In the genomic region with DNA sequence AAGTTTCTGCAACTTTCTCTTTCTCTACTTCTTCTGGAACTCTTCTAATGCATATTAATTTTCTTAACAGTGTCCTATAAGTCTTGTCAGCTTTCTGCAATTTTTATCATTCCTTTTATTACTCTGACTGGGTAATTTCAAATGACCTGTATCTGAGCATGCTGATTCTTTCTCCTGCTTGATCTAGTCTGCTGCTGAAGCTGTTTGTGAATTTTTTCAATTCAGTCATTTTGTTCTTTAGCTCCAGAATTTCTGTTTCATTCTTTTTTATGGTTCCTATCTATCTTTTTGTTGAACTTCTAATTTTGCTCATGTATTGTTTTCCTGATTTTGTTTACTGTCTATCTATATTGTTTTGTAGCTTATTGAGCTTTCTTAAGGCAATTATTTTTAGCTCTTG, we compare ENCODE assay signal across 38 cellular contexts. TPM values are rescaled to one million over a fixed set of nuclear protein-coding genes. Genes with fewer than 3 reads are reported as not detected.
"Had no signal": no experiment of that assay in that cellular context is flagged by ENCODE, and none has a peak within 500 bp of the region (broad histone marks: within the 10 kb centered on the region; RNA-seq: fewer than 3 reads in every experiment).

No MANE protein-coding gene starts in this region.

- H3K4me3 Mint-ChIP-seq: activated CD4-positive, alpha-beta memory T cell treated with anti-CD3 and anti-CD28 coated beads, Interleukin-2, amount 10 ng/mL, durations not matched to agents 7 days and 5 days; activated CD4-positive, alpha-beta T cell treated with anti-CD3 and anti-CD28 coated beads for 36 hours; activated CD8-positive, alpha-beta memory T cell treated with anti-CD3 and anti-CD28 coated beads, Interleukin-2, amount 10 ng/mL, durations not matched to agents 7 days and 5 days; activated CD8-positive, alpha-beta T cell treated with anti-CD3 and anti-CD28 coated beads, Interleukin-2, amount 10 ng/mL, durations not matched to agents 7 days and 5 days; activated naive CD4-positive, alpha-beta T cell treated with anti-CD3 and anti-CD28 coated beads for 36 hours; activated naive CD8-positive, alpha-beta T cell treated with anti-CD3 and anti-CD28 coated beads for 36 hours; activated T-cell treated with anti-CD3 and anti-CD28 coated beads, Interleukin-2, amount 50 U/mL, for 4 hours; T-helper 1 cell treated with Interleukin-12 subunit alpha and Interleukin-12 subunit beta and Interleukin-4 antibody, amounts not matched to agents 30 μg/mL and 1 μg/mL, for 36 hours; T-helper 2 cell treated with Interferon-gamma antibody and Interleukin-4, amounts not matched to agents 5 μg/mL and 100 μg/mL, for 36 hours had no signal

- H3K4me1 Mint-ChIP-seq: activated CD4-positive, alpha-beta memory T cell treated with anti-CD3 and anti-CD28 coated beads, Interleukin-2, amount 10 ng/mL, durations not matched to agents 7 days and 5 days; activated CD4-positive, alpha-beta T cell treated with anti-CD3 and anti-CD28 coated beads for 36 hours; activated CD8-positive, alpha-beta memory T cell treated with anti-CD3 and anti-CD28 coated beads, Interleukin-2, amount 10 ng/mL, durations not matched to agents 7 days and 5 days; activated naive CD8-positive, alpha-beta T cell treated with anti-CD3 and anti-CD28 coated beads for 36 hours had no signal

- DNase-seq: activated CD4-positive, alpha-beta memory T cell treated with anti-CD3 and anti-CD28 coated beads, Interleukin-2, amount 10 ng/mL, durations not matched to agents 7 days and 5 days; activated CD4-positive, alpha-beta T cell treated with anti-CD3 and anti-CD28 coated beads for 1 hour; activated CD4-positive, alpha-beta T cell treated with anti-CD3 and anti-CD28 coated beads for 36 hours; activated CD4-positive, alpha-beta T cell treated with anti-CD3 and anti-CD28 coated beads for 48 hours; activated CD4-positive, alpha-beta T cell treated with anti-CD3 and anti-CD28 coated beads, Interleukin-2, amount 50 U/mL, for 1 hour; activated CD4-positive, alpha-beta T cell treated with anti-CD3 and anti-CD28 coated beads, Interleukin-2, amount 50 U/mL, for 48 hours; activated CD4-positive, CD25-positive, alpha-beta regulatory T cell; activated CD8-positive, alpha-beta memory T cell treated with anti-CD3 and anti-CD28 coated beads for 24 hours; activated CD8-positive, alpha-beta memory T cell treated with anti-CD3 and anti-CD28 coated beads, Interleukin-2, amount 10 ng/mL, durations not matched to agents 7 days and 5 days; activated CD8-positive, alpha-beta memory T cell treated with anti-CD3 and anti-CD28 coated beads, Interleukin-2, amount 50 U/mL, for 48 hours; activated CD8-positive, alpha-beta T cell treated with anti-CD3 and anti-CD28 coated beads, Interleukin-2, amount 10 ng/mL, durations not matched to agents 7 days and 5 days; activated effector memory CD4-positive, alpha-beta T cell treated with Interleukin-2 at 50 U/mL for 16 hours; activated gamma-delta T cell; activated naive CD4-positive, alpha-beta T cell treated with anti-CD3 and anti-CD28 coated beads for 36 hours; activated naive CD4-positive, alpha-beta T cell treated with anti-CD3 and anti-CD28 coated beads, Interleukin-2, amount 50 U/mL, for 16 hours; activated naive CD8-positive, alpha-beta T cell treated with anti-CD3 and anti-CD28 coated beads for 36 hours; activated T-cell treated with anti-CD3 and anti-CD28 coated beads, Interleukin-2, amount 50 U/mL, for 1 hour; activated T-cell treated with anti-CD3 and anti-CD28 coated beads, Interleukin-2, amount 50 U/mL, for 4 hours; adrenal gland; amniotic stem cell; aorta; body of pancreas; brain microvascular endothelial cell; central memory CD4-positive, alpha-beta T cell; T-helper 1 cell; T-helper 2 cell; T-helper 9 cell had no signal

- H3K27me3 Mint-ChIP-seq: activated naive CD8-positive, alpha-beta T cell treated with anti-CD3 and anti-CD28 coated beads for 36 hours had no signal

- H3K9me3 ChIP-seq: adrenal gland had no signal

- H3K27ac Mint-ChIP-seq: activated CD4-positive, alpha-beta memory T cell treated with anti-CD3 and anti-CD28 coated beads, Interleukin-2, amount 10 ng/mL, durations not matched to agents 7 days and 5 days; activated CD4-positive, alpha-beta T cell treated with anti-CD3 and anti-CD28 coated beads for 36 hours; activated CD8-positive, alpha-beta memory T cell treated with anti-CD3 and anti-CD28 coated beads, Interleukin-2, amount 10 ng/mL, durations not matched to agents 7 days and 5 days; activated CD8-positive, alpha-beta T cell treated with anti-CD3 and anti-CD28 coated beads, Interleukin-2, amount 10 ng/mL, durations not matched to agents 7 days and 5 days; activated naive CD4-positive, alpha-beta T cell treated with anti-CD3 and anti-CD28 coated beads for 36 hours; activated naive CD4-positive, alpha-beta T cell treated with anti-CD3 and anti-CD28 coated beads, Interleukin-2, amount 50 U/mL, for 72 hours; activated naive CD8-positive, alpha-beta T cell treated with anti-CD3 and anti-CD28 coated beads for 36 hours; activated T-helper 2 cell treated with anti-CD3 and anti-CD28 coated beads, Interferon-gamma antibody, Interleukin-2, Interleukin-4, amounts not matched to agents 10 μg/mL and 5 μg/mL and 100 μg/mL, durations not matched to agents 14 hours and 24 hours and 36 hours; T-helper 1 cell treated with Interleukin-12 subunit alpha and Interleukin-12 subunit beta and Interleukin-4 antibody, amounts not matched to agents 30 μg/mL and 1 μg/mL, for 36 hours; T-helper 2 cell treated with Interferon-gamma antibody and Interleukin-4, amounts not matched to agents 5 μg/mL and 100 μg/mL, for 36 hours had no signal

- H3K27me3 ChIP-seq: adrenal gland, body of pancreas, brain microvascular endothelial cell, breast epithelium had no signal

- FAIRE-seq: astrocyte, colon, TTC549 had no signal

- H3K36me3 ChIP-seq: adrenal gland, brain microvascular endothelial cell, breast epithelium had no signal

- H3K4me1 ChIP-seq: adrenal gland, breast epithelium had no signal

- H3K27ac ChIP-seq: adrenal gland, body of pancreas, brain microvascular endothelial cell, breast epithelium, coronary artery had no signal

- ATAC-seq: activated CD4-positive, alpha-beta T cell treated with anti-CD3 and anti-CD28 coated beads for 36 hours; activated CD4-positive, CD25-positive, alpha-beta regulatory T cell treated with anti-CD3 and anti-CD28 coated beads, Interleukin-2, amount 50 U/mL, for 24 hours; activated CD8-positive, alpha-beta memory T cell treated with anti-CD3 and anti-CD28 coated beads, Interleukin-2, amount 10 ng/mL, durations not matched to agents 7 days and 5 days; activated CD8-positive, alpha-beta T cell treated with anti-CD3 and anti-CD28 coated beads, Interleukin-2, amount 10 ng/mL, durations not matched to agents 7 days and 5 days; activated naive CD4-positive, alpha-beta T cell treated with anti-CD3 and anti-CD28 coated beads, Interleukin-2, amount 50 U/mL, for 72 hours; activated T-cell treated with anti-CD3 and anti-CD28 coated beads, Interleukin-2, amount 50 U/mL, for 4 hours; body of pancreas had no signal

- H3K4me3 ChIP-seq: adrenal gland, body of pancreas, breast epithelium, coronary artery had no signal

RNA-seq across cellular contexts. Expression of a gene that starts 1.5 kb away (rescaled TPM):
- total RNA-seq: activated CD4-positive, alpha-beta memory T cell treated with anti-CD3 and anti-CD28 coated beads, Interleukin-2, amount 10 ng/mL, durations not matched to agents 7 days and 5 days; activated CD4-positive, alpha-beta T cell treated with anti-CD3 and anti-CD28 coated beads for 36 hours; activated naive CD4-positive, alpha-beta T cell treated with anti-CD3 and anti-CD28 coated beads for 36 hours; activated naive CD8-positive, alpha-beta T cell treated with anti-CD3 and anti-CD28 coated beads for 36 hours; activated T-helper 2 cell treated with anti-CD3 and anti-CD28 coated beads, Interferon-gamma antibody, Interleukin-2, Interleukin-4, amounts not matched to agents 10 μg/mL and 5 μg/mL and 100 μg/mL, durations not matched to agents 14 hours and 24 hours and 36 hours; astrocyte had no signal

RNA-seq across cellular contexts. Expression of a gene that starts 40.1 kb away (rescaled TPM):
- total RNA-seq: activated CD4-positive, alpha-beta memory T cell treated with anti-CD3 and anti-CD28 coated beads, Interleukin-2, amount 10 ng/mL, durations not matched to agents 7 days and 5 days; activated CD4-positive, alpha-beta T cell treated with anti-CD3 and anti-CD28 coated beads for 36 hours; activated CD8-positive, alpha-beta memory T cell treated with anti-CD3 and anti-CD28 coated beads, Interleukin-2, amount 10 ng/mL, durations not matched to agents 7 days and 5 days; activated CD8-positive, alpha-beta T cell treated with anti-CD3 and anti-CD28 coated beads, Interleukin-2, amount 10 ng/mL, durations not matched to agents 7 days and 5 days; activated naive CD4-positive, alpha-beta T cell treated with anti-CD3 and anti-CD28 coated beads for 36 hours; activated naive CD4-positive, alpha-beta T cell treated with anti-CD3 and anti-CD28 coated beads, Interleukin-2, amount 50 U/mL, for 72 hours; activated naive CD8-positive, alpha-beta T cell treated with anti-CD3 and anti-CD28 coated beads for 36 hours; activated T-cell treated with anti-CD3 and anti-CD28 coated beads, Interleukin-2, amount 50 U/mL, for 4 hours; activated T-helper 2 cell treated with anti-CD3 and anti-CD28 coated beads, Interferon-gamma antibody, Interleukin-2, Interleukin-4, amounts not matched to agents 10 μg/mL and 5 μg/mL and 100 μg/mL, durations not matched to agents 14 hours and 24 hours and 36 hours; astrocyte; breast epithelium; cerebellum had no signal
